ENCODE assay signal across 1 cellular context in the genomic region with DNA sequence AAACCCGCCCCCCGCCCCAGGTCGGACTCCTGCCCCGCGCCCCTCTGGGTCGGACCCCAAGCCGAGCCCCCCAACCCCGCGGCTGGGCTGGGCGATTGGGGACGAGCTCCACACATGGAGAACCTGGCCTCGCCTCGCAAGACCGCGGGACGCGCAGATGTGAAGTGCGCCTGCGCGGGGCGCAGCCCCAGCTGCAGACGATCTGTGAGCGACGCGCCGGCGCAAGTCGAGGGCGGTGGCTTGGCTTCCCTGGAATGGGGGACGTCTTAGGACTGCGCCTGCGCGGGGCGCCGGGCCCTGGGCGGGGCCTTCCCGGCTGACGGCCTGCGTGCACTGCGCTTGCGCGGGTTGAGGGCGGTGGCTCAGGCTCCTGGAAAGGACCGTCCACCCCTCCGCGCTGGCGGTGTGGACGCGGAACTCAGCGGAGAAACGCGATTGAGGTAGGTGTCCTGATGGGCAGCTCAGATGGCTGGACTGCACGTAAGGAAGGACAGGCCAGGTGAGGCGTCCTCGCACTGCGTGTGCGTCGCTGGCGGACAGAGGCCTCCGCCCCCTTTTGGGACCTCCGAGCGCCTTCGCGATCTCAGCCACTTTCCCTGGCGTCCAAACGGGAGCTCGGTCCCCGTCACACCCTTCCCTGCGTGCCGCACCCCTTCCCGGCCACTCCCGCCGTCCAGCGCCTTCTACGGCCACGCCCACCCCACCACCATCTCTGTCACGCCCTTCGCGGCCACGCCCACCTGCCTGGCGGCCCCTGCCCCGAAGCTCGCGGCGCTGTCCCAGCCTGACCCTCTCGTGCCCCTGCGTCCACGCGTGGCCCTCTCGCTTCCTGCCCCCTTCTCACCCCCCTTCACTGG.
A peak's percentile ranks its signal among the peaks of the same experiment; 100 is the strongest.
TF ChIP-seq lines count a peak whose summit lies in the region.

A gene (plus strand): TSS at position 351 of the 857 bp plus-strand sequence. CDS start 1,278 bp downstream, outside the sequence.

TF ChIP-seq in HepG2, 621 proteins besides CTCF, POLR2A, EP300 and RAD21 (continued from another document and continues in another):
- TF ChIP-seq, protein P1, sequence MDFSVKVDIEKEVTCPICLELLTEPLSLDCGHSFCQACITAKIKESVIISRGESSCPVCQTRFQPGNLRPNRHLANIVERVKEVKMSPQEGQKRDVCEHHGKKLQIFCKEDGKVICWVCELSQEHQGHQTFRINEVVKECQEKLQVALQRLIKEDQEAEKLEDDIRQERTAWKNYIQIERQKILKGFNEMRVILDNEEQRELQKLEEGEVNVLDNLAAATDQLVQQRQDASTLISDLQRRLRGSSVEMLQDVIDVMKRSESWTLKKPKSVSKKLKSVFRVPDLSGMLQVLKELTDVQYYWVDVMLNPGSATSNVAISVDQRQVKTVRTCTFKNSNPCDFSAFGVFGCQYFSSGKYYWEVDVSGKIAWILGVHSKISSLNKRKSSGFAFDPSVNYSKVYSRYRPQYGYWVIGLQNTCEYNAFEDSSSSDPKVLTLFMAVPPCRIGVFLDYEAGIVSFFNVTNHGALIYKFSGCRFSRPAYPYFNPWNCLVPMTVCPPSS (IDR thresholded peaks at IDR 0.05) = no peak
- TF ChIP-seq ZNF83 (CRISPR knock-in tag; IDR thresholded peaks at IDR 0.05; ENCODE audit: borderline replicate concordance) (0 out of 2 replicates have a peak, but pooled peaks have one; percentile 56), ZSCAN25 (CRISPR knock-in tag; IDR thresholded peaks at IDR 0.05) (peak; percentile 99), PRPF4 (IDR thresholded peaks at IDR 0.05; ENCODE audit: low read depth, low read length, poor library complexity, severe bottlenecking) (no peak), KMT2B (CRISPR knock-in tag; IDR thresholded peaks at IDR 0.05) (peak; percentile 83), RBM22 (optimal IDR thresholded peaks at IDR 0.05; ENCODE audit: low read length) (peak; percentile 62), ETV6 (CRISPR knock-in tag; conservative IDR thresholded peaks at IDR 0.05) (peak; percentile 89), HMG20B (CRISPR knock-in tag; conservative IDR thresholded peaks at IDR 0.05) (no peak), ZFP37 (CRISPR knock-in tag; IDR thresholded peaks at IDR 0.05; ENCODE audit: borderline replicate concordance) (no peak), ZNF7 (CRISPR knock-in tag; IDR thresholded peaks at IDR 0.05) (no peak), FOSL1 (CRISPR knock-in tag; IDR thresholded peaks at IDR 0.05; ENCODE audit: borderline replicate concordance) (no peak), MBD4 (IDR thresholded peaks at IDR 0.05; ENCODE audit: borderline replicate concordance, low read length) (no peak), ZNF792 (CRISPR knock-in tag; IDR thresholded peaks at IDR 0.05) (no peak), ZNF484 (CRISPR knock-in tag; IDR thresholded peaks at IDR 0.05; ENCODE audit: borderline replicate concordance, low read depth) (0 out of 2 replicates have a peak, but pooled peaks have one; percentile 36), ZNF562 (CRISPR knock-in tag; IDR thresholded peaks at IDR 0.05; ENCODE audit: borderline replicate concordance) (no peak), ZNF136 (CRISPR knock-in tag; IDR thresholded peaks at IDR 0.05; ENCODE audit: low read depth) (peak; percentile 77; the same call in 1 of the 2 replicates), ZBTB1 (CRISPR knock-in tag; IDR thresholded peaks at IDR 0.05; ENCODE audit: borderline replicate concordance) (no peak), RFXAP (CRISPR knock-in tag; IDR thresholded peaks at IDR 0.05; ENCODE audit: borderline replicate concordance) (no peak; the same call in 1 of the 2 replicates), KDM4B (CRISPR knock-in tag; IDR thresholded peaks at IDR 0.05) (no peak; the same call in 1 of the 2 replicates)
- TF ChIP-seq, protein P2, sequence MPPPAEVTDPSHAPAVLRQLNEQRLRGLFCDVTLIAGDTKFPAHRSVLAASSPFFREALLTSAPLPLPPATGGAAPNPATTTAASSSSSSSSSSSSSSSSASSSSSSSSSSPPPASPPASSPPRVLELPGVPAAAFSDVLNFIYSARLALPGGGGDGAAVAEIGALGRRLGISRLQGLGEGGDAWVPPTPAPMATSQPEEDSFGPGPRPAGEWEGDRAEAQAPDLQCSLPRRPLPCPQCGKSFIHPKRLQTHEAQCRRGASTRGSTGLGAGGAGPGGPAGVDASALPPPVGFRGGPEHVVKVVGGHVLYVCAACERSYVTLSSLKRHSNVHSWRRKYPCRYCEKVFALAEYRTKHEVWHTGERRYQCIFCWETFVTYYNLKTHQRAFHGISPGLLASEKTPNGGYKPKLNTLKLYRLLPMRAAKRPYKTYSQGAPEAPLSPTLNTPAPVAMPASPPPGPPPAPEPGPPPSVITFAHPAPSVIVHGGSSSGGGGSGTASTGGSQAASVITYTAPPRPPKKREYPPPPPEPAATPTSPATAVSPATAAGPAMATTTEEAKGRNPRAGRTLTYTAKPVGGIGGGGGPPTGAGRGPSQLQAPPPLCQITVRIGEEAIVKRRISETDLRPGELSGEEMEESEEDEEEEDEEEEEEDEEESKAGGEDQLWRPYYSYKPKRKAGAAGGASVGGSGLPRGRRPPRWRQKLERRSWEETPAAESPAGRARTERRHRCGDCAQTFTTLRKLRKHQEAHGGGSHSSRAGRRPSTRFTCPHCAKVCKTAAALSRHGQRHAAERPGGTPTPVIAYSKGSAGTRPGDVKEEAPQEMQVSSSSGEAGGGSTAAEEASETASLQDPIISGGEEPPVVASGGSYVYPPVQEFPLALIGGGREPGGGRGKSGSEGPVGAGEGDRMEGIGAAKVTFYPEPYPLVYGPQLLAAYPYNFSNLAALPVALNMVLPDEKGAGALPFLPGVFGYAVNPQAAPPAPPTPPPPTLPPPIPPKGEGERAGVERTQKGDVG (CRISPR knock-in tag; IDR thresholded peaks at IDR 0.05; ENCODE audit: borderline replicate concordance) = peak; percentile 89
- TF ChIP-seq, protein P3, sequence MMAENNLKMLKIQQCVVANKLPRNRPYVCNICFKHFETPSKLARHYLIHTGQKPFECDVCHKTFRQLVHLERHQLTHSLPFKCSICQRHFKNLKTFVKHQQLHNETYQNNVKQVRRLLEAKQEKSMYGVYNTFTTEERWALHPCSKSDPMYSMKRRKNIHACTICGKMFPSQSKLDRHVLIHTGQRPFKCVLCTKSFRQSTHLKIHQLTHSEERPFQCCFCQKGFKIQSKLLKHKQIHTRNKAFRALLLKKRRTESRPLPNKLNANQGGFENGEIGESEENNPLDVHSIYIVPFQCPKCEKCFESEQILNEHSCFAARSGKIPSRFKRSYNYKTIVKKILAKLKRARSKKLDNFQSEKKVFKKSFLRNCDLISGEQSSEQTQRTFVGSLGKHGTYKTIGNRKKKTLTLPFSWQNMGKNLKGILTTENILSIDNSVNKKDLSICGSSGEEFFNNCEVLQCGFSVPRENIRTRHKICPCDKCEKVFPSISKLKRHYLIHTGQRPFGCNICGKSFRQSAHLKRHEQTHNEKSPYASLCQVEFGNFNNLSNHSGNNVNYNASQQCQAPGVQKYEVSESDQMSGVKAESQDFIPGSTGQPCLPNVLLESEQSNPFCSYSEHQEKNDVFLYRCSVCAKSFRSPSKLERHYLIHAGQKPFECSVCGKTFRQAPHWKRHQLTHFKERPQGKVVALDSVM (CRISPR knock-in tag; IDR thresholded peaks at IDR 0.05) = no peak
- TF ChIP-seq, protein P4, sequence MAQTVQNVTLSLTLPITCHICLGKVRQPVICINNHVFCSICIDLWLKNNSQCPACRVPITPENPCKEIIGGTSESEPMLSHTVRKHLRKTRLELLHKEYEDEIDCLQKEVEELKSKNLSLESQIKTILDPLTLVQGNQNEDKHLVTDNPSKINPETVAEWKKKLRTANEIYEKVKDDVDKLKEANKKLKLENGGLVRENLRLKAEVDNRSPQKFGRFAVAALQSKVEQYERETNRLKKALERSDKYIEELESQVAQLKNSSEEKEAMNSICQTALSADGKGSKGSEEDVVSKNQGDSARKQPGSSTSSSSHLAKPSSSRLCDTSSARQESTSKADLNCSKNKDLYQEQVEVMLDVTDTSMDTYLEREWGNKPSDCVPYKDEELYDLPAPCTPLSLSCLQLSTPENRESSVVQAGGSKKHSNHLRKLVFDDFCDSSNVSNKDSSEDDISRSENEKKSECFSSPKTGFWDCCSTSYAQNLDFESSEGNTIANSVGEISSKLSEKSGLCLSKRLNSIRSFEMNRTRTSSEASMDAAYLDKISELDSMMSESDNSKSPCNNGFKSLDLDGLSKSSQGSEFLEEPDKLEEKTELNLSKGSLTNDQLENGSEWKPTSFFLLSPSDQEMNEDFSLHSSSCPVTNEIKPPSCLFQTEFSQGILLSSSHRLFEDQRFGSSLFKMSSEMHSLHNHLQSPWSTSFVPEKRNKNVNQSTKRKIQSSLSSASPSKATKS (CRISPR knock-in tag; IDR thresholded peaks at IDR 0.05) = no peak
- TF ChIP-seq, protein P5, sequence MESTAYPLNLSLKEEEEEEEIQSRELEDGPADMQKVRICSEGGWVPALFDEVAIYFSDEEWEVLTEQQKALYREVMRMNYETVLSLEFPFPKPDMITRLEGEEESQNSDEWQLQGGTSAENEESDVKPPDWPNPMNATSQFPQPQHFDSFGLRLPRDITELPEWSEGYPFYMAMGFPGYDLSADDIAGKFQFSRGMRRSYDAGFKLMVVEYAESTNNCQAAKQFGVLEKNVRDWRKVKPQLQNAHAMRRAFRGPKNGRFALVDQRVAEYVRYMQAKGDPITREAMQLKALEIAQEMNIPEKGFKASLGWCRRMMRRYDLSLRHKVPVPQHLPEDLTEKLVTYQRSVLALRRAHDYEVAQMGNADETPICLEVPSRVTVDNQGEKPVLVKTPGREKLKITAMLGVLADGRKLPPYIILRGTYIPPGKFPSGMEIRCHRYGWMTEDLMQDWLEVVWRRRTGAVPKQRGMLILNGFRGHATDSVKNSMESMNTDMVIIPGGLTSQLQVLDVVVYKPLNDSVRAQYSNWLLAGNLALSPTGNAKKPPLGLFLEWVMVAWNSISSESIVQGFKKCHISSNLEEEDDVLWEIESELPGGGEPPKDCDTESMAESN (CRISPR knock-in tag; conservative IDR thresholded peaks at IDR 0.05) = no peak
- TF ChIP-seq, protein P6, sequence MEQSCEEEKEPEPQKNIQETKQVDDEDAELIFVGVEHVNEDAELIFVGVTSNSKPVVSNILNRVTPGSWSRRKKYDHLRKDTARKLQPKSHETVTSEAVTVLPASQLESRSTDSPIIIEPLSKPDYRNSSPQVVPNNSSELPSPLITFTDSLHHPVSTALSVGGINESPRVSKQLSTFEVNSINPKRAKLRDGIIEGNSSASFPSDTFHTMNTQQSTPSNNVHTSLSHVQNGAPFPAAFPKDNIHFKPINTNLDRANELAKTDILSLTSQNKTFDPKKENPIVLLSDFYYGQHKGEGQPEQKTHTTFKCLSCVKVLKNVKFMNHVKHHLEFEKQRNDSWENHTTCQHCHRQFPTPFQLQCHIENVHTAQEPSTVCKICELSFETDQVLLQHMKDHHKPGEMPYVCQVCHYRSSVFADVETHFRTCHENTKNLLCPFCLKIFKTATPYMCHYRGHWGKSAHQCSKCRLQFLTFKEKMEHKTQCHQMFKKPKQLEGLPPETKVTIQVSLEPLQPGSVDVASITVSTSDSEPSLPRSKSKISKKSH (CRISPR knock-in tag; IDR thresholded peaks at IDR 0.05; ENCODE audit: borderline replicate concordance) = peak; percentile 95
- TF ChIP-seq, protein P7, sequence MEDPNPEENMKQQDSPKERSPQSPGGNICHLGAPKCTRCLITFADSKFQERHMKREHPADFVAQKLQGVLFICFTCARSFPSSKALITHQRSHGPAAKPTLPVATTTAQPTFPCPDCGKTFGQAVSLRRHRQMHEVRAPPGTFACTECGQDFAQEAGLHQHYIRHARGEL (CRISPR knock-in tag; IDR thresholded peaks at IDR 0.05) = peak; percentile 22
- TF ChIP-seq, protein P8, sequence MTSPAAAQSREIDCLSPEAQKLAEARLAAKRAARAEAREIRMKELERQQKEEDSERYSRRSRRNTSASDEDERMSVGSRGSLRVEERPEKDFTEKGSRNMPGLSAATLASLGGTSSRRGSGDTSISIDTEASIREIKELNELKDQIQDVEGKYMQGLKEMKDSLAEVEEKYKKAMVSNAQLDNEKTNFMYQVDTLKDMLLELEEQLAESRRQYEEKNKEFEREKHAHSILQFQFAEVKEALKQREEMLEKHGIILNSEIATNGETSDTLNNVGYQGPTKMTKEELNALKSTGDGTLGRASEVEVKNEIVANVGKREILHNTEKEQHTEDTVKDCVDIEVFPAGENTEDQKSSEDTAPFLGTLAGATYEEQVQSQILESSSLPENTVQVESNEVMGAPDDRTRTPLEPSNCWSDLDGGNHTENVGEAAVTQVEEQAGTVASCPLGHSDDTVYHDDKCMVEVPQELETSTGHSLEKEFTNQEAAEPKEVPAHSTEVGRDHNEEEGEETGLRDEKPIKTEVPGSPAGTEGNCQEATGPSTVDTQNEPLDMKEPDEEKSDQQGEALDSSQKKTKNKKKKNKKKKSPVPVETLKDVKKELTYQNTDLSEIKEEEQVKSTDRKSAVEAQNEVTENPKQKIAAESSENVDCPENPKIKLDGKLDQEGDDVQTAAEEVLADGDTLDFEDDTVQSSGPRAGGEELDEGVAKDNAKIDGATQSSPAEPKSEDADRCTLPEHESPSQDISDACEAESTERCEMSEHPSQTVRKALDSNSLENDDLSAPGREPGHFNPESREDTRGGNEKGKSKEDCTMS (CRISPR knock-in tag; conservative IDR thresholded peaks at IDR 0.05) = no peak
- TF ChIP-seq, protein P9, sequence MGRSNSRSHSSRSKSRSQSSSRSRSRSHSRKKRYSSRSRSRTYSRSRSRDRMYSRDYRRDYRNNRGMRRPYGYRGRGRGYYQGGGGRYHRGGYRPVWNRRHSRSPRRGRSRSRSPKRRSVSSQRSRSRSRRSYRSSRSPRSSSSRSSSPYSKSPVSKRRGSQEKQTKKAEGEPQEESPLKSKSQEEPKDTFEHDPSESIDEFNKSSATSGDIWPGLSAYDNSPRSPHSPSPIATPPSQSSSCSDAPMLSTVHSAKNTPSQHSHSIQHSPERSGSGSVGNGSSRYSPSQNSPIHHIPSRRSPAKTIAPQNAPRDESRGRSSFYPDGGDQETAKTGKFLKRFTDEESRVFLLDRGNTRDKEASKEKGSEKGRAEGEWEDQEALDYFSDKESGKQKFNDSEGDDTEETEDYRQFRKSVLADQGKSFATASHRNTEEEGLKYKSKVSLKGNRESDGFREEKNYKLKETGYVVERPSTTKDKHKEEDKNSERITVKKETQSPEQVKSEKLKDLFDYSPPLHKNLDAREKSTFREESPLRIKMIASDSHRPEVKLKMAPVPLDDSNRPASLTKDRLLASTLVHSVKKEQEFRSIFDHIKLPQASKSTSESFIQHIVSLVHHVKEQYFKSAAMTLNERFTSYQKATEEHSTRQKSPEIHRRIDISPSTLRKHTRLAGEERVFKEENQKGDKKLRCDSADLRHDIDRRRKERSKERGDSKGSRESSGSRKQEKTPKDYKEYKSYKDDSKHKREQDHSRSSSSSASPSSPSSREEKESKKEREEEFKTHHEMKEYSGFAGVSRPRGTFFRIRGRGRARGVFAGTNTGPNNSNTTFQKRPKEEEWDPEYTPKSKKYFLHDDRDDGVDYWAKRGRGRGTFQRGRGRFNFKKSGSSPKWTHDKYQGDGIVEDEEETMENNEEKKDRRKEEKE (IDR thresholded peaks at IDR 0.05) = no peak
- TF ChIP-seq, protein P10, sequence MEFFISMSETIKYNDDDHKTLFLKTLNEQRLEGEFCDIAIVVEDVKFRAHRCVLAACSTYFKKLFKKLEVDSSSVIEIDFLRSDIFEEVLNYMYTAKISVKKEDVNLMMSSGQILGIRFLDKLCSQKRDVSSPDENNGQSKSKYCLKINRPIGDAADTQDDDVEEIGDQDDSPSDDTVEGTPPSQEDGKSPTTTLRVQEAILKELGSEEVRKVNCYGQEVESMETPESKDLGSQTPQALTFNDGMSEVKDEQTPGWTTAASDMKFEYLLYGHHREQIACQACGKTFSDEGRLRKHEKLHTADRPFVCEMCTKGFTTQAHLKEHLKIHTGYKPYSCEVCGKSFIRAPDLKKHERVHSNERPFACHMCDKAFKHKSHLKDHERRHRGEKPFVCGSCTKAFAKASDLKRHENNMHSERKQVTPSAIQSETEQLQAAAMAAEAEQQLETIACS (CRISPR knock-in tag; IDR thresholded peaks at IDR 0.05) = no peak
